ENCODE assay signal across 8 cellular contexts in the genomic region with DNA sequence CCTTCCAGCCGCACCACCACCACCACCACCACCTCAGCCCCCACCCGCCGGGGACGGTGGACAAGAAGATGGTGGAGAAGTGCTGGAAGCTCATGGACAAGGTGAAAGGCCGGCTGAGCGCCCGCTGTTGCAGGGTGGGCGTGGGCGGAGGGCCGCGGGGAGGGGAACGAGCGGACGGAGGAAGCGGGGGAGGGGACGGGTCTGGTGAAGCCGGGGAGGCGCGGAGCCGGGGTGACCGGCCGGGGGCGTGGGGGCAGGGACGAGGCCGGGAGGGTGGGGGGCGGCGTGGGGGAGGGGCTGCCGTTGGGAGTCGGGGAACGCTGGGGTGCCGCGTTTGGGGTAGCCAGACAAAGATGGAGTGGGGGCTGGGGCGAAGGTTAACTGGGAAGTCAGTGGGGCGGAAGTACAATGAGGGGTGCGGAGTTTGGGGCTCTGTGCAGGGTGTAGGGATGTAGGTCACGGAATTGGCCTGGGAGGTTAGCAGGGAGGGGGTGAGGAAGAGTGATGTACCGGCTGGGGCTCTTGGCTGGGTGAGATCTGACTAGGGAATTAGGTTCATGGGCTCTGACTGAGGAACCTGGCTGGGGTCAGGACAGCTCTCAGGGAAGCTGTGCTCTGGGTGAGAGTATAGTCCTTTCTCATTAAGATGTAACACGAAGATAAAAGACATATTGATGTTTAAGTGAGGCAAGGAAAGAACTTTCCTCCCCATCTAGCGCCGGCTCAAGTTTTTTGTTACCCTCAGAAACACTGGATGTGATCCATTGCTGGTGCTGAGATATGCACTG. TPM values are rescaled to one million over a fixed set of nuclear protein-coding genes. Genes with fewer than 3 reads are reported as not detected.
DNase-seq lines count a peak whose midpoint lies in the region; ATAC-seq and TF ChIP-seq lines count a peak whose summit lies in the region.

No MANE protein-coding gene starts in this region.

- H3K4me3 Mint-ChIP-seq in Caco-2 (ENCODE audit: unreplicated experiment) = peak overlapping the region; percentile 92
- H3K4me3 Mint-ChIP-seq in naive thymus-derived CD8-positive, alpha-beta T cell = peak overlapping the region; percentile 95 to 100 (median 98)
- peak overlapping the region; percentile 96 to 99 for H3K4me3 Mint-ChIP-seq in stimulated activated naive B cell treated with anti-CD40 and anti-IgM and Interleukin-4, amounts not matched to agents 10 μg/mL and 1 μg/mL and 100 μg/mL, for 72 hours

- H3K27me3 ChIP-seq in Caco-2 (replicated peaks; ENCODE audit: control insufficient read depth, insufficient read depth, low read length) (no peaks in the 10 kb centered on the region), MG63 (no peaks in the 10 kb centered on the region), esophagus muscularis mucosa (no peaks in the 10 kb centered on the region)

- no peaks in the 10 kb centered on the region for H3K9me3 Mint-ChIP-seq in Caco-2 (ENCODE audit: unreplicated experiment)
- H3K9me3 Mint-ChIP-seq in naive thymus-derived CD8-positive, alpha-beta T cell = no peaks in the 10 kb centered on the region
- H3K9me3 Mint-ChIP-seq in stimulated activated naive B cell treated with anti-CD40 and anti-IgM and Interleukin-4, amounts not matched to agents 10 μg/mL and 1 μg/mL and 100 μg/mL, for 72 hours = no peaks in the 10 kb centered on the region

- no peaks in the 10 kb centered on the region for H3K36me3 ChIP-seq in Caco-2 (ENCODE audit: control insufficient read depth, insufficient read depth, low read length)
- no peaks in the 10 kb centered on the region for H3K36me3 ChIP-seq in MG63
- H3K36me3 ChIP-seq in esophagus muscularis mucosa = no peaks in the 10 kb centered on the region

- peaks cover 32% of the 10 kb centered on the region for H3K4me1 Mint-ChIP-seq in Caco-2 (ENCODE audit: low read depth, unreplicated experiment)
- peaks cover 14 to 57% (median 37%) of the 10 kb centered on the region in 4 donors for H3K4me1 Mint-ChIP-seq in naive thymus-derived CD8-positive, alpha-beta T cell
- H3K4me1 Mint-ChIP-seq in stimulated activated naive B cell treated with anti-CD40 and anti-IgM and Interleukin-4, amounts not matched to agents 10 μg/mL and 1 μg/mL and 100 μg/mL, for 72 hours = peaks cover 14 to 24% of the 10 kb centered on the region in 2 donors

- WGBS in esophagus muscularis mucosa = under 1% methylated on average over 23 of the region's 40 CpGs

- no peaks in the 10 kb centered on the region for H3K27me3 Mint-ChIP-seq in Caco-2 (ENCODE audit: insufficient read depth, unreplicated experiment)
- no peaks in the 10 kb centered on the region for H3K27me3 Mint-ChIP-seq in naive thymus-derived CD8-positive, alpha-beta T cell
- H3K27me3 Mint-ChIP-seq in stimulated activated naive B cell treated with anti-CD40 and anti-IgM and Interleukin-4, amounts not matched to agents 10 μg/mL and 1 μg/mL and 100 μg/mL, for 72 hours = no peaks in the 10 kb centered on the region

- POLR2A ChIA-PET in Caco-2 (lab: Charles Lee) = interaction anchor here (0.6 to 2.2 kb wide), 12 partner anchors 10 to 151 kb away, joined by 3 to 18 read pairs (median 6); partner anchors contain the start of genes C2CD2L, DPAGT1, HINFP and HMBS
- POLR2A ChIA-PET in naive thymus-derived CD8-positive, alpha-beta T cell (lab: Charles Lee) = interaction anchor here (0.6 to 3.5 kb wide), 25 partner anchors 9 to 188 kb away, joined by 3 to 56 read pairs (median 5); partner anchors contain the start of genes RPS25 and TRAPPC4

- no peaks in the 10 kb centered on the region for H3K36me3 Mint-ChIP-seq in Caco-2 (ENCODE audit: insufficient read depth, unreplicated experiment)
- H3K36me3 Mint-ChIP-seq in naive thymus-derived CD8-positive, alpha-beta T cell = peaks cover 0 to 2% (median 0%) of the 10 kb centered on the region in 3 donors
- H3K36me3 Mint-ChIP-seq in stimulated activated naive B cell treated with anti-CD40 and anti-IgM and Interleukin-4, amounts not matched to agents 10 μg/mL and 1 μg/mL and 100 μg/mL, for 72 hours = peaks cover 0 to 4% of the 10 kb centered on the region in 2 donors

- H3K27ac ChIP-seq in esophagus muscularis mucosa (replicated peaks in 1 of 4) = peak overlapping the region; percentile 90 to 96 (median 96)

- peak; percentile 46 to 64 for DNase-seq in Caco-2
- peak; percentile 56 for DNase-seq in MG63
- peak; percentile 40 for DNase-seq in activated T-cell treated with anti-CD3 and anti-CD28 coated beads for 48 hours (ENCODE audit: low read depth)
- DNase-seq in esophagus muscularis mucosa (ENCODE audit: extremely low spot score) = no peak
- DNase-seq in naive thymus-derived CD8-positive, alpha-beta T cell = peak; percentile 18 to 67 (median 41)
- peak; percentile 9 for DNase-seq in stimulated activated naive B cell treated with anti-CD40 and anti-IgM and Interleukin-4, amounts not matched to agents 10 μg/mL and 1 μg/mL and 100 μg/mL, for 72 hours
- DNase-seq in occipital lobe (lab: John Stamatoyannopoulos, UW) = no peak

- peak overlapping the region; percentile 88 for H3K4me3 ChIP-seq in Caco-2 (ENCODE audit: low read depth, low read length)
- peak overlapping the region; percentile 99 for H3K4me3 ChIP-seq in MG63
- H3K4me3 ChIP-seq in esophagus muscularis mucosa = peak overlapping the region; percentile 62 to 97 (median 92)

- TSS peak; percentile 42 for BruUV-seq in Caco-2 (replicated peaks; lab: Mats Ljungman, UMichigan)

- CTCF ChIA-PET in Caco-2 (lab: Charles Lee) = interaction anchor here (0.6 to 2.4 kb wide), 39 partner anchors 9 to 701 kb away, joined by 3 to 28 read pairs (median 6); partner anchors contain the start of genes C2CD2L, DPAGT1, HINFP and USP2

- TF ChIP-seq EP300 in esophagus muscularis mucosa (IDR thresholded peaks at IDR 0.05) = no peak

- peaks cover 33% of the 10 kb centered on the region for H3K4me1 ChIP-seq in Caco-2
- H3K4me1 ChIP-seq in esophagus muscularis mucosa = peaks cover 11 to 41% (median 36%) of the 10 kb centered on the region in 4 donors

- TF ChIP-seq POLR2A in esophagus muscularis mucosa (IDR thresholded peaks at IDR 0.05; ENCODE audit: low read depth) = no peak

- TF ChIP-seq CTCF in Caco-2 (IDR thresholded peaks at IDR 0.05; ENCODE audit: insufficient read depth in 1 of 2, low read depth in 1 of 2, low read length in 1 of 2, severe bottlenecking in 1 of 2, unreplicated experiment in 1 of 2) = peak in 1 of 2 experiments; percentile 2
- TF ChIP-seq CTCF in esophagus muscularis mucosa (IDR thresholded peaks at IDR 0.05) = no peak

- intact Hi-C loops in Caco-2 (cut with micrococcal nuclease; ENCODE audit: unreplicated experiment) = loop anchor here (1.0 to 10.0 kb wide), 2 partner anchors 78 to 108 kb away; partner anchors contain the start of gene MCAM
- intact Hi-C loops in esophagus muscularis mucosa (cut with DNase I) = loop anchor here (5.0 kb wide), 2 partner anchors 76 to 116 kb away; no protein-coding TSS in a partner anchor

- H3K9me3 ChIP-seq in Caco-2 (no peaks in the 10 kb centered on the region), MG63 (no peaks in the 10 kb centered on the region), esophagus muscularis mucosa (no peaks in the 10 kb centered on the region)

- peak overlapping the region; percentile 87 for H3K27ac Mint-ChIP-seq in Caco-2 (ENCODE audit: unreplicated experiment)
- peak overlapping the region; percentile 90 to 98 (median 95) for H3K27ac Mint-ChIP-seq in naive thymus-derived CD8-positive, alpha-beta T cell
- H3K27ac Mint-ChIP-seq in stimulated activated naive B cell treated with anti-CD40 and anti-IgM and Interleukin-4, amounts not matched to agents 10 μg/mL and 1 μg/mL and 100 μg/mL, for 72 hours = peak overlapping the region; percentile 90

- peak; percentile 31 for ATAC-seq in GM21723 (IDR thresholded peaks at IDR 0.05; ENCODE audit: unreplicated experiment)
- peak; percentile 31 to 44 for ATAC-seq in naive thymus-derived CD8-positive, alpha-beta T cell
- peak; percentile 32 to 40 for ATAC-seq in stimulated activated naive B cell treated with anti-CD40 and anti-IgM and Interleukin-4, amounts not matched to agents 10 μg/mL and 1 μg/mL and 100 μg/mL, for 72 hours (replicated peaks)

RNA-seq across cellular contexts. Expression of gene CBL, which starts 0.6 kb away (rescaled TPM):
- total RNA-seq in Caco-2 (2022) (52.7 and 53.5 TPM in 2 replicates), esophagus muscularis mucosa (10 to 100 TPM; 20.7 to 27.7 (median 24.1) TPM), occipital lobe (12.0 TPM)
- total RNA-seq in MG63 (2014; rRNA removed; shearing (Covaris generic); ENCODE audit: low replicate concordance) = 5.7 and 6.2 TPM in 2 replicates
- total RNA-seq in naive thymus-derived CD8-positive, alpha-beta T cell = 10 to 100 TPM; 46.9 to 51.6 TPM
- polyA plus RNA-seq in naive thymus-derived CD8-positive, alpha-beta T cell = 10 to 100 TPM; 11.5 to 16.1 (median 12.2) TPM

RNA-seq across cellular contexts. Expression of gene NHERF4, which starts 21.4 kb away (rescaled TPM):
- total RNA-seq in Caco-2 (2022) (9.6 and 10.0 TPM in 2 replicates), esophagus muscularis mucosa (under 1 TPM in 1 of 4 donors, not detected in 3; 0.29 TPM), occipital lobe (not detected)
- total RNA-seq in MG63 (2014; rRNA removed; shearing (Covaris generic); ENCODE audit: low replicate concordance) = not detected in 2 replicates
- under 1 TPM; 0.42 to 0.55 TPM for total RNA-seq in naive thymus-derived CD8-positive, alpha-beta T cell
- polyA plus RNA-seq in naive thymus-derived CD8-positive, alpha-beta T cell = not detected

RNA-seq across cellular contexts. Expression of gene NLRX1, which starts 38.2 kb away (rescaled TPM):
- total RNA-seq in Caco-2 (2022) (7.2 and 8.0 TPM in 2 replicates), esophagus muscularis mucosa (10 to 100 TPM; 21.5 to 47.3 (median 27.2) TPM), occipital lobe (3.3 TPM)
- total RNA-seq in MG63 (2014; rRNA removed; shearing (Covaris generic); ENCODE audit: low replicate concordance) = 12.9 and 16.8 TPM in 2 replicates
- 10 to 100 TPM; 10.3 to 10.5 TPM for total RNA-seq in naive thymus-derived CD8-positive, alpha-beta T cell
- 10 to 100 TPM in 1 of 3 donors, 1 to 10 TPM in 2; 4.0 to 10.9 (median 7.1) TPM for polyA plus RNA-seq in naive thymus-derived CD8-positive, alpha-beta T cell

RNA-seq across cellular contexts. Expression of gene ABCG4, which starts 57.9 kb away (rescaled TPM):
- total RNA-seq in Caco-2 (2022) = 0.18 TPM in 1 of 2 replicates, not detected in the other
- not detected in 2 replicates for total RNA-seq in MG63 (2014; rRNA removed; shearing (Covaris generic); ENCODE audit: low replicate concordance)
- 1 to 10 TPM in 1 of 4 donors, under 1 TPM in 3; 0.33 to 1.4 (median 0.60) TPM for total RNA-seq in esophagus muscularis mucosa
- not detected for total RNA-seq in naive thymus-derived CD8-positive, alpha-beta T cell
- not detected for polyA plus RNA-seq in naive thymus-derived CD8-positive, alpha-beta T cell
- total RNA-seq in occipital lobe = 2.5 TPM

Comparison
In these comparisons a context has a peak if more than half of its experiments do, and no peak if none do; other contexts are left out.
1. DNase-seq: peak in Caco-2 (2 of 2), MG63 (single experiment), activated T-cell treated with anti-CD3 and anti-CD28 coated beads for 48 hours (single experiment), naive thymus-derived CD8-positive, alpha-beta T cell (10 of 10) and stimulated activated naive B cell treated with anti-CD40 and anti-IgM and Interleukin-4, amounts not matched to agents 10 μg/mL and 1 μg/mL and 100 μg/mL, for 72 hours (single experiment); none in esophagus muscularis mucosa (single experiment) and occipital lobe (single experiment).
2. Peak in every context shown above with its lines, with median percentiles within 50 percentile points of each other: H3K4me3 ChIP-seq, H3K27ac Mint-ChIP-seq, H3K4me3 Mint-ChIP-seq and ATAC-seq.